In the genomic region with DNA sequence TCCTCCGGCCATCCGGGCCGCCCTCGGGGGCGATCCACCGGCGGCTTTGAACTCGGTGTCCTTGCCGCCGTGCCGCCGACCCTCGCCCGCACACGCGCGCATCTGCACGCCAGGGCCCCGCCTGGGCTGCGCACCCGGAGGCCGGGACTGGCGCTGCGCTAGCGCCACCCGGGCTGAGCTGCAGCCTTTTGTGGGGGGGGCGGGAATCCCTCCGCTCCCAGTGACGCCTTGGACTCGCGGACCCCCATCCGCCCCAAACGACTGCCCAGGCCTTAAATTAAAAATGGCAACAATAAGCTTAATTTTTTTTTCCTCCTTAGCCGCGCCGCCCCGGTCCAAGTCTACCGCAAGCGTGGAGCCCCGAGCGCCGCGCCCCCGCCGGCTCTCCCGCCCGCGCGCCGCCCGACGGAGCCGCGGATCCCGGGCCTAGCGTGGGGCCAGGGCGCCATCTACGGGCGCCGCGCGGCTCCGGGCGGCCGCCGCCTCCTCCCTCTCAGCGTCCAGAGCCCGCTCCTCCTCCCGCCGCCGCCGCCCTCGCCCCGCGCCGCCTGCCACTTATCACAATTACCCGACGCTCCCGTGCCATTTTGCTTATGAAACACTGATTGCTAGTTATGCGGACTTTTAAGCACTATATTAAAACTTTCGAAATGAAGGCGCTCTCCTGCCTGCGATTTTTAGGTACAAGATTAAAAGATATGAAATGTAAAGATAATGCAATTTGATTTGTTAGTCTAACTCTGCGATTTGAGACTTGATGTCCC, we compare ENCODE assay signal across 8 cellular contexts. TPM values are rescaled to one million over a fixed set of nuclear protein-coding genes. Genes with fewer than 3 reads are reported as not detected.
DNase-seq lines count a peak whose midpoint lies in the region; ATAC-seq, FAIRE-seq and TF ChIP-seq lines count a peak whose summit lies in the region.

No MANE protein-coding gene starts in this region.

- H3K27me3 ChIP-seq in GM12878 (replicated peaks in 1 of 2; ENCODE audit: control insufficient read depth in 2 of 2, insufficient read depth in 2 of 2, low read length in 1 of 2): peaks cover 6 to 23% of the 10 kb centered on the region in 2 experiments

- in situ Hi-C loops in GM12878 (cut with MboI): no loop called here

- TF ChIP-seq EP300 in GM12878 (IDR thresholded peaks at IDR 0.05; ENCODE audit: borderline replicate concordance in 1 of 2, control insufficient read depth in 1 of 2, low read depth in 2 of 2, low read length in 2 of 2): no peak

- RAD21 ChIA-PET in GM12878 (lab: Charles Lee; ENCODE audit: unreplicated experiment): no interaction called here

- no TSS peak for BruUV-seq in GM12878 (replicated peaks; lab: Mats Ljungman, UMichigan)

- no peak overlapping the region for H3K9ac ChIP-seq in GM12878 (ENCODE audit: control insufficient read depth, insufficient read depth, low read length)
- no peak overlapping the region for H3K9ac ChIP-seq in kidney (ENCODE audit: low read length in 2 of 2)

- H3K79me2 ChIP-seq in GM12878 (ENCODE audit: control insufficient read depth, insufficient read depth, low read length): no peaks in the 10 kb centered on the region

- no peak for TF ChIP-seq POLR2A in GM12878 (IDR thresholded peaks at IDR 0.05; ENCODE audit: low read depth, low read length)

- 0 out of 2 replicates have a peak, but pooled peaks have one; percentile 23 for TF ChIP-seq RAD21 in GM12878 (IDR thresholded peaks at IDR 0.05; ENCODE audit: insufficient read depth, low read depth, low read length)

- H3K4me2 ChIP-seq in GM12878 (ENCODE audit: control insufficient read depth, insufficient read depth): no peak overlapping the region

- DNase-seq in AG09319 (ENCODE audit: extremely low read depth, low read depth): no peak
- DNase-seq in NCI-H2227 treated with DMSO at 0.1 percent for 48 hours (lab: John Stamatoyannopoulos, UW): peak; percentile 21
- DNase-seq in GM12878 (ENCODE audit: low read depth, low spot score): no peak
- no peak for DNase-seq in kidney
- peak; percentile 47 to 48 for DNase-seq in stimulated activated CD4-positive, alpha-beta T cell treated with anti-CD3 and anti-CD28 coated beads, Interleukin-4, amount 100 ng/mL, for 48 hours (ENCODE audit: low read depth in 2 of 2)
- no peak for DNase-seq in NK-92 (lab: John Stamatoyannopoulos, UW; ENCODE audit: unreplicated experiment)
- DNase-seq in glomerular visceral epithelial cell (ENCODE audit: extremely low spot score): no peak

- peak; percentile 32 for TF ChIP-seq CTCF in AG09319 (IDR thresholded peaks at IDR 0.05; ENCODE audit: low read depth, low read length)
- TF ChIP-seq CTCF in GM12878 (IDR thresholded peaks at IDR 0.05 in 2 of 3, conservative IDR thresholded peaks at IDR 0.05 in 1 of 3; ENCODE audit: control insufficient read depth in 2 of 3, extremely low read depth in 1 of 3, insufficient read depth in 1 of 3, low read depth in 3 of 3, low read length in 3 of 3): peak in 2 of 3 experiments; percentile 6 to 43; a peak in 3 of 6 replicates
- peak; percentile 61 for TF ChIP-seq CTCF in kidney (IDR thresholded peaks at IDR 0.05; ENCODE audit: borderline replicate concordance, extremely low read depth, insufficient read depth)

- peak; percentile 72 for ATAC-seq in GM18498 (IDR thresholded peaks at IDR 0.05; ENCODE audit: unreplicated experiment)
- ATAC-seq in GM12878: peak; percentile 58

- 7% methylated on average over 41 of the region's 84 CpGs for WGBS in GM12878 (ENCODE audit: insufficient coverage, insufficient replicate concordance, low lambda C conversion rate, missing lambda C conversion rate)

- no peaks in the 10 kb centered on the region for H4K20me1 ChIP-seq in GM12878 (ENCODE audit: control insufficient read depth, insufficient read depth)

- H3K4me1 ChIP-seq in GM12878 (ENCODE audit: control insufficient read depth, insufficient read depth, low read length) (no peaks in the 10 kb centered on the region), kidney (ENCODE audit: control insufficient read depth in 1 of 2, insufficient read depth in 1 of 2, low read depth in 1 of 2, low read length in 2 of 2) (no peaks in the 10 kb centered on the region)

- H3K4me3 ChIP-seq in GM12878: no peak overlapping the region
- no peak overlapping the region for H3K4me3 ChIP-seq in kidney (ENCODE audit: low read length in 2 of 2)

- no peak overlapping the region for H3K27ac ChIP-seq in GM12878 (ENCODE audit: control insufficient read depth, insufficient read depth)
- H3K27ac ChIP-seq in kidney (ENCODE audit: low read depth in 2 of 2, low read length in 2 of 2): no peak overlapping the region

- no peaks in the 10 kb centered on the region; the same call in 2 of the 3 replicates for H3K9me3 ChIP-seq in GM12878 (replicated peaks; ENCODE audit: control insufficient read depth, insufficient read depth, low read length)
- H3K9me3 ChIP-seq in kidney (ENCODE audit: control insufficient read depth in 1 of 2, low read length in 2 of 2): no peaks in the 10 kb centered on the region

- intact Hi-C loops in GM12878 (cut with micrococcal nuclease; ENCODE audit: unreplicated experiment): no loop called here
- intact Hi-C loops in kidney (cut with DNase I): no loop called here

- no peak overlapping the region for H2AFZ ChIP-seq in GM12878 (ENCODE audit: control insufficient read depth, low read depth, low read length)

- CTCF ChIA-PET in GM12878 (lab: Yijun Ruan, JAX): no interaction called here

- FAIRE-seq in GM12878 (lab: Jason Lieb, UNC) (no peak), kidney (lab: Jason Lieb, UNC) (no peak)

- POLR2A ChIA-PET in GM12878 (lab: Charles Lee): no interaction called here

- SMC1A ChIA-PET in GM12878 (lab: Charles Lee; ENCODE audit: uncharacterized antibody, unreplicated experiment): no interaction called here

- no peaks in the 10 kb centered on the region; a peak in 1 of 4 replicates for H3K36me3 ChIP-seq in GM12878 (ENCODE audit: control insufficient read depth in 2 of 2, insufficient read depth in 2 of 2, low read length in 1 of 2)
- H3K36me3 ChIP-seq in kidney (ENCODE audit: control insufficient read depth in 1 of 2, insufficient read depth in 2 of 2, low read length in 2 of 2): no peaks in the 10 kb centered on the region

TF ChIP-seq in GM12878, 131 proteins besides CTCF, POLR2A, EP300 and RAD21 (continues in another document):
- TF ChIP-seq IKZF1 (conservative IDR thresholded peaks at IDR 0.05): no peak
- TF ChIP-seq HCFC1 (IDR thresholded peaks at IDR 0.05; ENCODE audit: low read length): no peak
- TF ChIP-seq BRCA1 (IDR thresholded peaks at IDR 0.05; ENCODE audit: low read depth, low read length): no peak
- TF ChIP-seq USF2 (IDR thresholded peaks at IDR 0.05; ENCODE audit: borderline replicate concordance, low read depth, low read length): no peak
- no peak for TF ChIP-seq BMI1 (IDR thresholded peaks at IDR 0.05; ENCODE audit: borderline replicate concordance)
- no peak for TF ChIP-seq NFYA (IDR thresholded peaks at IDR 0.05; ENCODE audit: borderline replicate concordance, low read depth, low read length)
- TF ChIP-seq SREBF2 (IDR thresholded peaks at IDR 0.05; ENCODE audit: low read length): no peak
- no peak for TF ChIP-seq DPF2 (IDR thresholded peaks at IDR 0.05)
- TF ChIP-seq, protein P1, sequence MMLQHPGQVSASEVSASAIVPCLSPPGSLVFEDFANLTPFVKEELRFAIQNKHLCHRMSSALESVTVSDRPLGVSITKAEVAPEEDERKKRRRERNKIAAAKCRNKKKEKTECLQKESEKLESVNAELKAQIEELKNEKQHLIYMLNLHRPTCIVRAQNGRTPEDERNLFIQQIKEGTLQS (IDR thresholded peaks at IDR 0.05; ENCODE audit: borderline replicate concordance, extremely low read depth, low read depth, low read length): no peak
- no peak for TF ChIP-seq SP1 (IDR thresholded peaks at IDR 0.05; ENCODE audit: low read depth, low read length)
- TF ChIP-seq PKNOX1 (IDR thresholded peaks at IDR 0.05): no peak
- no peak for TF ChIP-seq TCF7 (IDR thresholded peaks at IDR 0.05; ENCODE audit: borderline replicate concordance)
- TF ChIP-seq ZBED1 (IDR thresholded peaks at IDR 0.05; ENCODE audit: borderline replicate concordance): no peak

RNA-seq across cellular contexts. Expression of gene EBF3, which starts 7.5 kb away (rescaled TPM):
- total RNA-seq in GM12878 (2013; cell fraction: nucleolus; rRNA removed): not detected in 2 replicates
- total RNA-seq in GM12878 (2014; rRNA removed) (not detected in 2 replicates), GM12878 (2014; rRNA removed; fragmentation: Illumina TruSeq; extraction: Trizol) (not detected in 2 replicates), GM12878 (2021) (not detected in 2 replicates), kidney (0.98 TPM)
- not detected for polyA plus RNA-seq in GM12878 (2011; ENCODE audit: low read depth)
- polyA plus RNA-seq in GM12878 (2011; rRNA removed) (not detected in 2 replicates), GM12878 (2014; fragmentation: Illumina TruSeq; extraction: Trizol) (not detected in 2 replicates), GM12878 (2014; fragmentation: Nextera tagmentation; extraction: Ambion mirVana) (not detected), GM12878 (2014; rRNA removed) (not detected in 2 replicates), GM12878 (2016; fragmentation: Nextera tagmentation; extraction: Ambion mirVana) (not detected), kidney (ENCODE audit: insufficient read depth, low read depth, low replicate concordance) (0.09 TPM)
- not detected in 2 replicates for polyA plus RNA-seq in GM12878 (2011; cell fraction: cytosol; rRNA removed)
- polyA plus RNA-seq in GM12878 (2011; cell fraction: nucleus; rRNA removed): not detected in 2 replicates
- 0.03 TPM in 1 of 2 replicates, not detected in the other for polyA plus RNA-seq in GM12878 (2012)
- not detected in 2 replicates for polyA minus RNA-seq in GM12878 (2011; rRNA and poly(A)+ RNA removed)
- not detected in 2 replicates for polyA minus RNA-seq in GM12878 (2011; cell fraction: cytosol; rRNA and poly(A)+ RNA removed)
- not detected in 2 replicates for polyA minus RNA-seq in GM12878 (2011; cell fraction: nucleus; rRNA and poly(A)+ RNA removed)

Comparison
In these comparisons a context has a peak if more than half of its experiments do, and no peak if none do; other contexts are left out.
1. DNase-seq: peak in NCI-H2227 treated with DMSO at 0.1 percent for 48 hours (single experiment) and stimulated activated CD4-positive, alpha-beta T cell treated with anti-CD3 and anti-CD28 coated beads, Interleukin-4, amount 100 ng/mL, for 48 hours (2 of 2); none in AG09319 (single experiment), GM12878 (single experiment), kidney (single experiment), NK-92 (single experiment) and glomerular visceral epithelial cell (single experiment).
2. Peak in every context shown above with its lines, with median percentiles within 50 percentile points of each other: CTCF ChIP-seq.